In the genomic region with DNA sequence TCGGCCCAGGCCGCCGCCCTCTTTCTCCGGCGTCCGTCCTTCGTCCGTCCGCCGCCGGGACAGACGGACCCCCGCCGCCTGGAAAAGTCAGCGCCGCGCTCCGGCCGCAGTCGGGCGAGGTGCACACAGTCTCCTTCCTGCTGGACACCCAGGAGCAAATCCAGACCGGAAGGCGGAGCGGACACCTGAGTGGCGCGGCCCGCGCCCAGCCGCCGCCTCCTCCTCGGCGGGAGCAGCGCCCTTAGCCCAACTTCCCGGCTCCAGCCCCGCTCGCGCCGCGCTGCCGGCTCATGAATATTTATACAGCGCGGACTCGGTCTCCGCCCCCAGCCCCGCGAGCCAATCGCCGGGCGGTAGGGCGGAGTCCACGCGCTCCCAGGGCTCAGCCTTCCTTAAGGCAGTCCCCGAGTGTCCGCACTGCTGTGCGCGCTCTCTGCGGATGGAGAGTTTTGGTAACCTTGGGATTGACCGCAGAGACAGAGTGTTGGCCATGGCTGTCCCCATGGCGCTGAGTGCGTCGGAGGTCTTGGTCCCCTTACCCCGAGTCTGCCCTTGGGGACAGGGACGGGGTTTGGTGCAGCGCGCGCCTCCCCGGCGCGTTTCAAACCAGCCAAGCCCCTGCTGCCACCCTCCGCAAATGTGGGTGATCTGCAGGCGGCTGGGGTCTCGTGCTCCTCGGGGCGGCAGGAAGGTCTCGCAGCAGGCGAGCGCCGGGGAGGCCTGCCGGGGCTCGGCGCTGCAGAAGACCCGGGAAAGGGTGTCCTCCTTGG, we compare ENCODE assay signal across 8 cellular contexts. TPM values are rescaled to one million over a fixed set of nuclear protein-coding genes. Genes with fewer than 3 reads are reported as not detected.
DNase-seq lines count a peak whose midpoint lies in the region; ATAC-seq, FAIRE-seq and TF ChIP-seq lines count a peak whose summit lies in the region.

A gene with protein sequence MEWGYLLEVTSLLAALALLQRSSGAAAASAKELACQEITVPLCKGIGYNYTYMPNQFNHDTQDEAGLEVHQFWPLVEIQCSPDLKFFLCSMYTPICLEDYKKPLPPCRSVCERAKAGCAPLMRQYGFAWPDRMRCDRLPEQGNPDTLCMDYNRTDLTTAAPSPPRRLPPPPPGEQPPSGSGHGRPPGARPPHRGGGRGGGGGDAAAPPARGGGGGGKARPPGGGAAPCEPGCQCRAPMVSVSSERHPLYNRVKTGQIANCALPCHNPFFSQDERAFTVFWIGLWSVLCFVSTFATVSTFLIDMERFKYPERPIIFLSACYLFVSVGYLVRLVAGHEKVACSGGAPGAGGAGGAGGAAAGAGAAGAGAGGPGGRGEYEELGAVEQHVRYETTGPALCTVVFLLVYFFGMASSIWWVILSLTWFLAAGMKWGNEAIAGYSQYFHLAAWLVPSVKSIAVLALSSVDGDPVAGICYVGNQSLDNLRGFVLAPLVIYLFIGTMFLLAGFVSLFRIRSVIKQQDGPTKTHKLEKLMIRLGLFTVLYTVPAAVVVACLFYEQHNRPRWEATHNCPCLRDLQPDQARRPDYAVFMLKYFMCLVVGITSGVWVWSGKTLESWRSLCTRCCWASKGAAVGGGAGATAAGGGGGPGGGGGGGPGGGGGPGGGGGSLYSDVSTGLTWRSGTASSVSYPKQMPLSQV (minus strand): TSS at position 274 of the 770 bp plus-strand sequence. CDS start 867 bp downstream, outside the sequence.

- H3K27ac ChIP-seq in iPS DF 6.9 (ENCODE audit: low read length) = no peak within 1 kb of the TSS

- H3K27me3 Mint-ChIP-seq in brain = peaks cover 19% of the 10 kb centered on the region

- peak within 1 kb of the TSS; percentile 89 to 96 (median 93) for H3K4me3 Mint-ChIP-seq in brain

- peak; percentile 74 for DNase-seq in GM12892 (ENCODE audit: insufficient read length)
- DNase-seq in NCI-H1105 treated with DMSO at 0.1 percent for 48 hours (lab: John Stamatoyannopoulos, UW) = peak; percentile 71
- DNase-seq in T1000 (lab: John Stamatoyannopoulos, UW) = peak; percentile 79
- DNase-seq in iPS DF 6.9 (ENCODE audit: low read depth, low spot score) = no peak
- DNase-seq in sciatic nerve (ENCODE audit: low spot score) = peak; percentile 96
- DNase-seq in GF-D8 (lab: John Stamatoyannopoulos, UW) = no peak

- no peaks in the 10 kb centered on the region for H3K36me3 Mint-ChIP-seq in brain

- H3K27me3 ChIP-seq in iPS DF 6.9 (ENCODE audit: control insufficient read depth, insufficient read depth, low read length) = peaks cover 2% of the 10 kb centered on the region; the same call in 1 of the 2 replicates

- intact Hi-C loops in sciatic nerve (cut with DNase I) = loop anchor here (5.0 kb wide), 1 partner anchor 1135 kb away; no protein-coding TSS in a partner anchor

- H3K9me3 ChIP-seq in iPS DF 6.9 (ENCODE audit: control insufficient read depth, insufficient read depth, low read length) = no peaks in the 10 kb centered on the region

- ATAC-seq in HG02678 (IDR thresholded peaks at IDR 0.05; ENCODE audit: unreplicated experiment) (peak; percentile 92), sciatic nerve (peak; percentile 95)

- peaks cover 2% of the 10 kb centered on the region for H3K4me1 ChIP-seq in iPS DF 6.9 (ENCODE audit: control insufficient read depth, insufficient read depth, low read length)

- H3K9me3 Mint-ChIP-seq in brain = peaks cover 0 to 13% (median 1%) of the 10 kb centered on the region in 5 experiments

- peak within 1 kb of the TSS; percentile 84 for H3K4me3 ChIP-seq in iPS DF 6.9 (ENCODE audit: low read length)

- H3K27ac Mint-ChIP-seq in brain = peak within 1 kb of the TSS; percentile 85 to 93 (median 87)

- TF ChIP-seq POLR2A in GM12892 (IDR thresholded peaks at IDR 0.05; ENCODE audit: low read depth, low read length) = no peak

- no CpG with 5 or more reads among the region's 82 CpGs for WGBS in iPS DF 6.9 (ENCODE audit: insufficient coverage, insufficient read length)

- peak; percentile 27 for FAIRE-seq in GM12892 (lab: Jason Lieb, UNC)

- TF ChIP-seq CTCF in brain (conservative IDR thresholded peaks at IDR 0.05) = peak; percentile 28 to 61

- peaks cover 37% of the 10 kb centered on the region for H3K4me1 Mint-ChIP-seq in brain

- H3K36me3 ChIP-seq in iPS DF 6.9 (ENCODE audit: control insufficient read depth, insufficient read depth, low read length) = no peaks in the 10 kb centered on the region

RNA-seq across cellular contexts. Expression of the gene that starts here (rescaled TPM):
- not detected for polyA plus RNA-seq in GM12892 (2012; ENCODE audit: missing spikeins)
- polyA plus RNA-seq in brain (ENCODE audit: insufficient read depth, low read depth, low replicate concordance) = 14.8 TPM
- total RNA-seq in sciatic nerve = 43.5 TPM

Comparison
In these comparisons a context has a peak if more than half of its experiments do, and no peak if none do; other contexts are left out.
1. DNase-seq: peak in GM12892 (single experiment), NCI-H1105 treated with DMSO at 0.1 percent for 48 hours (single experiment), T1000 (single experiment) and sciatic nerve (single experiment); none in iPS DF 6.9 (single experiment) and GF-D8 (single experiment).